9 cellular contexts compared by ENCODE assay signal in genomic region chr3:66037986-66038369, GRCh38. TPM values are rescaled to one million over a fixed set of nuclear protein-coding genes. Genes with fewer than 3 reads are reported as not detected.
DNase-seq lines count a peak whose midpoint lies in the region; ATAC-seq and TF ChIP-seq lines count a peak whose summit lies in the region.
"Had no signal": no experiment of that assay in that cellular context is flagged by ENCODE, and none has a peak within 500 bp of the region (broad histone marks: within the 10 kb centered on the region; RNA-seq: fewer than 3 reads in every experiment).

No MANE protein-coding gene starts in this region.

- TF ChIP-seq CTCF in SU-DHL-6 (IDR thresholded peaks at IDR 0.05; ENCODE audit: insufficient read depth, low read length, poor library complexity, severe bottlenecking) (no peak), foreskin keratinocyte (conservative IDR thresholded peaks at IDR 0.05) (no peak), progenitor cell of endocrine pancreas (IDR thresholded peaks at IDR 0.05; ENCODE audit: unreplicated experiment) (no peak)

- H3K27ac ChIP-seq in SU-DHL-6 (ENCODE audit: low read depth, low read length) = no peak overlapping the region
- H3K27ac ChIP-seq in foreskin keratinocyte = peak overlapping the region; percentile 77

- no peaks in the 10 kb centered on the region for H3K27me3 ChIP-seq in SU-DHL-6 (ENCODE audit: low read length)
- H3K27me3 ChIP-seq in foreskin keratinocyte = no peaks in the 10 kb centered on the region

- peaks cover 16% of the 10 kb centered on the region for H3K4me1 ChIP-seq in foreskin keratinocyte

- no peaks in the 10 kb centered on the region for H3K36me3 ChIP-seq in SU-DHL-6 (ENCODE audit: low read length)

- H3K9me2 ChIP-seq in SU-DHL-6 (replicated peaks; ENCODE audit: insufficient read depth, low read length) = no peaks in the 10 kb centered on the region

- H3K4me3 ChIP-seq in SU-DHL-6 (ENCODE audit: insufficient read depth, low read length, poor library complexity, severe bottlenecking) = no peak overlapping the region

- peaks cover 33% of the 10 kb centered on the region for H3K4me1 Mint-ChIP-seq in progenitor cell of endocrine pancreas (ENCODE audit: low read depth)

- no peaks in the 10 kb centered on the region for H3K9me3 ChIP-seq in SU-DHL-6 (ENCODE audit: insufficient read depth, low read length)

- H3K27ac Mint-ChIP-seq in progenitor cell of endocrine pancreas = peak overlapping the region; percentile 98

- H4K20me1 ChIP-seq in SU-DHL-6 (ENCODE audit: low read depth, low read length) = no peaks in the 10 kb centered on the region

- H2AFZ ChIP-seq in SU-DHL-6 (ENCODE audit: low read depth, low read length, severe bottlenecking) = peak overlapping the region; percentile 31

- H3K27me3 Mint-ChIP-seq in progenitor cell of endocrine pancreas = peaks cover 3% of the 10 kb centered on the region

- H3K4me3 Mint-ChIP-seq in progenitor cell of endocrine pancreas (ENCODE audit: low read depth) = peak overlapping the region; percentile 98

- peaks cover 7% of the 10 kb centered on the region for H3K36me3 Mint-ChIP-seq in progenitor cell of endocrine pancreas (ENCODE audit: insufficient read depth)

- peak; percentile 28 for DNase-seq in NCI-H345 (lab: John Stamatoyannopoulos, UW)
- no peak for DNase-seq in NCI-H345 treated with DMSO at 0.1 percent for 48 hours (lab: John Stamatoyannopoulos, UW; ENCODE audit: unreplicated experiment)
- no peak for DNase-seq in foreskin keratinocyte
- peak; percentile 20 for DNase-seq in progenitor cell of endocrine pancreas (ENCODE audit: low spot score, unreplicated experiment)
- DNase-seq in NCI-H2196 treated with DMSO at 0.1 percent for 48 hours (lab: John Stamatoyannopoulos, UW; ENCODE audit: unreplicated experiment) = no peak
- no peak for DNase-seq in NCI-H1092 (lab: John Stamatoyannopoulos, UW)
- DNase-seq in NCI-H446 treated with DMSO at 0.1 percent for 48 hours (lab: John Stamatoyannopoulos, UW) = no peak
- DNase-seq: DND-41 had no signal

- no peaks in the 10 kb centered on the region for H3F3A ChIP-seq in SU-DHL-6 (ENCODE audit: insufficient read depth)

- peak; percentile 13 for ATAC-seq in foreskin keratinocyte

- peak overlapping the region; percentile 36 for H3K4me2 ChIP-seq in SU-DHL-6 (ENCODE audit: low read depth, low read length, poor library complexity, severe bottlenecking)

- no peaks in the 10 kb centered on the region for H3K9me3 Mint-ChIP-seq in progenitor cell of endocrine pancreas (ENCODE audit: low read depth)

- no peaks in the 10 kb centered on the region for H3K79me2 ChIP-seq in SU-DHL-6 (ENCODE audit: insufficient read depth, low read length)

- H3K9ac ChIP-seq in SU-DHL-6 (ENCODE audit: low read length) = no peak overlapping the region

RNA-seq across cellular contexts. Expression of gene MAGI1, which starts 0.7 kb away (rescaled TPM):
- 9.6 and 11.2 TPM in 2 replicates for total RNA-seq in foreskin keratinocyte
- polyA plus RNA-seq in foreskin keratinocyte = 1.3 TPM in 2 replicates
- 142 and 150 TPM in 2 replicates for total RNA-seq in progenitor cell of endocrine pancreas

Comparison
In these comparisons a context has a peak if more than half of its experiments do, and no peak if none do; other contexts are left out.
1. DNase-seq: peak in NCI-H345 (single experiment) and progenitor cell of endocrine pancreas (single experiment); none in NCI-H345 treated with DMSO at 0.1 percent for 48 hours (single experiment), foreskin keratinocyte (0 of 2), NCI-H2196 treated with DMSO at 0.1 percent for 48 hours (single experiment), NCI-H1092 (single experiment) and NCI-H446 treated with DMSO at 0.1 percent for 48 hours (single experiment).
2. RNA of gene MAGI1, which starts 0.7 kb away (total RNA-seq): 142 to 150 TPM in progenitor cell of endocrine pancreas; 9.6 to 11.2 TPM in foreskin keratinocyte; every median in the first group is over 10 times any median in the second.